13 cellular contexts compared by ENCODE assay signal in genomic region chr22:42742940-42743339, GRCh38. TPM values are rescaled to one million over a fixed set of nuclear protein-coding genes. Genes with fewer than 3 reads are reported as not detected.
DNase-seq lines count a peak whose midpoint lies in the region; ATAC-seq and TF ChIP-seq lines count a peak whose summit lies in the region.
"Had no signal": no experiment of that assay in that cellular context is flagged by ENCODE, and none has a peak within 500 bp of the region (broad histone marks: within the 10 kb centered on the region; RNA-seq: fewer than 3 reads in every experiment).

No MANE protein-coding gene starts in this region.

- H2AFZ ChIP-seq in MM.1S (ENCODE audit: low read length): no peak overlapping the region

- no peaks in the 10 kb centered on the region for H3K9me3 Mint-ChIP-seq in progenitor cell of endocrine pancreas (ENCODE audit: low read depth)
- H3K9me3 Mint-ChIP-seq: neural crest cell; T-helper 2 cell treated with Interferon-gamma antibody and Interleukin-4, amounts not matched to agents 5 μg/mL and 100 μg/mL, for 36 hours had no signal

- H3K4me1 ChIP-seq in adrenal gland (replicated peaks in 1 of 2): no peaks in the 10 kb centered on the region
- H3K4me1 ChIP-seq in right cardiac atrium (ENCODE audit: control insufficient read depth, insufficient read depth, low read length): peaks cover 2% of the 10 kb centered on the region
- H3K4me1 ChIP-seq in rectal smooth muscle tissue (ENCODE audit: control insufficient read depth, insufficient read depth, low read length): peaks cover 2% of the 10 kb centered on the region
- H3K4me1 ChIP-seq in MM.1S (ENCODE audit: low read length): no peaks in the 10 kb centered on the region

- no peaks in the 10 kb centered on the region for H4K20me1 ChIP-seq in MM.1S (ENCODE audit: insufficient read depth, low read length)

- H3K36me3 ChIP-seq in adrenal gland (replicated peaks in 1 of 2) (no peaks in the 10 kb centered on the region), rectal smooth muscle tissue (ENCODE audit: control insufficient read depth, insufficient read depth, low read length) (no peaks in the 10 kb centered on the region), MM.1S (replicated peaks; ENCODE audit: insufficient read depth, low read length) (no peaks in the 10 kb centered on the region)

- H3F3A ChIP-seq in MM.1S (ENCODE audit: insufficient read depth, low read length): no peaks in the 10 kb centered on the region

- no peak overlapping the region for H3K4me2 ChIP-seq in MM.1S (ENCODE audit: low read depth, low read length)

- TF ChIP-seq POLR2A in adrenal gland (IDR thresholded peaks at IDR 0.05): no peak

- H3K9me3 ChIP-seq in adrenal gland (replicated peaks in 1 of 3): no peaks in the 10 kb centered on the region
- H3K9me3 ChIP-seq in right cardiac atrium (ENCODE audit: control insufficient read depth, low read length): no peaks in the 10 kb centered on the region
- no peaks in the 10 kb centered on the region for H3K9me3 ChIP-seq in MM.1S (replicated peaks; ENCODE audit: insufficient read depth, low read length)

- no peak for TF ChIP-seq CTCF in adrenal gland (IDR thresholded peaks at IDR 0.05)
- no peak for TF ChIP-seq CTCF in MM.1S (IDR thresholded peaks at IDR 0.05; ENCODE audit: low read length)
- TF ChIP-seq CTCF in progenitor cell of endocrine pancreas (IDR thresholded peaks at IDR 0.05; ENCODE audit: unreplicated experiment): no peak

- intact Hi-C loops in adrenal gland (cut with DNase I) (no loop called here), right cardiac atrium (cut with DNase I) (no loop called here)

- no peak overlapping the region for H3K4me3 Mint-ChIP-seq in progenitor cell of endocrine pancreas (ENCODE audit: low read depth)
- H3K4me3 Mint-ChIP-seq: neural crest cell; T-helper 2 cell treated with Interferon-gamma antibody and Interleukin-4, amounts not matched to agents 5 μg/mL and 100 μg/mL, for 36 hours had no signal

- H3K4me1 Mint-ChIP-seq in progenitor cell of endocrine pancreas (ENCODE audit: low read depth): peaks cover 2% of the 10 kb centered on the region

- no peaks in the 10 kb centered on the region for H3K36me3 Mint-ChIP-seq in progenitor cell of endocrine pancreas (ENCODE audit: insufficient read depth)

- H3K27ac ChIP-seq in adrenal gland: peak overlapping the region in 3 of 5 donors; percentile 16 to 79 (median 43)
- peak overlapping the region; percentile 74 for H3K27ac ChIP-seq in right cardiac atrium (ENCODE audit: low read length)
- peak overlapping the region; percentile 69 for H3K27ac ChIP-seq in rectal smooth muscle tissue (ENCODE audit: low read depth, low read length)
- no peak overlapping the region for H3K27ac ChIP-seq in MM.1S (ENCODE audit: low read length)

- H3K9me2 ChIP-seq in MM.1S (replicated peaks; ENCODE audit: insufficient read depth, low read length): no peaks in the 10 kb centered on the region

- peak; percentile 86 for DNase-seq in AG20443 (ENCODE audit: low spot score)
- no peak for DNase-seq in adrenal gland
- peak; percentile 55 to 79 (median 72) for DNase-seq in right cardiac atrium
- no peak for DNase-seq in MM.1S
- no peak for DNase-seq in progenitor cell of endocrine pancreas (ENCODE audit: low spot score, unreplicated experiment)
- DNase-seq: activated CD8-positive, alpha-beta memory T cell treated with anti-CD3 and anti-CD28 coated beads for 24 hours; NCI-H1694; stimulated activated naive CD4-positive, alpha-beta T cell had no signal

- peaks cover 10% of the 10 kb centered on the region for H3K27me3 Mint-ChIP-seq in progenitor cell of endocrine pancreas

- H3K4me3 ChIP-seq in adrenal gland (no peak overlapping the region), right cardiac atrium (ENCODE audit: low read length) (no peak overlapping the region), rectal smooth muscle tissue (ENCODE audit: low read length) (no peak overlapping the region), MM.1S (ENCODE audit: low read length) (no peak overlapping the region)

- no peak overlapping the region for H3K9ac ChIP-seq in rectal smooth muscle tissue (ENCODE audit: low read length)
- H3K9ac ChIP-seq in MM.1S (ENCODE audit: low read length): no peak overlapping the region

- H3K27me3 ChIP-seq in adrenal gland (no peaks in the 10 kb centered on the region), right cardiac atrium (ENCODE audit: control insufficient read depth, insufficient read depth) (no peaks in the 10 kb centered on the region), rectal smooth muscle tissue (ENCODE audit: control insufficient read depth, insufficient read depth, low read length) (no peaks in the 10 kb centered on the region), MM.1S (replicated peaks; ENCODE audit: insufficient read depth, low read length) (no peaks in the 10 kb centered on the region)

- 67 to 93% (median 76%) methylated on average over 1 to 8 of the region's 8 CpGs for WGBS in adrenal gland, 4 donors
- 48% methylated on average over 8 of the region's 8 CpGs for WGBS in right cardiac atrium

- H3K27ac Mint-ChIP-seq in progenitor cell of endocrine pancreas: no peak overlapping the region
- H3K27ac Mint-ChIP-seq: T-helper 2 cell treated with Interferon-gamma antibody and Interleukin-4, amounts not matched to agents 5 μg/mL and 100 μg/mL, for 36 hours had no signal

- ATAC-seq in right cardiac atrium (peak; percentile 60 to 68), GM19455 (IDR thresholded peaks at IDR 0.05; ENCODE audit: unreplicated experiment) (no peak), GM21390 (IDR thresholded peaks at IDR 0.05; ENCODE audit: unreplicated experiment) (no peak)

- H3K79me2 ChIP-seq in MM.1S (ENCODE audit: low read length): no peaks in the 10 kb centered on the region

RNA-seq across cellular contexts. Expression of gene A4GALT, which starts 22.3 kb away (rescaled TPM):
- total RNA-seq in adrenal gland: 10 to 100 TPM in 7 of 8 donors, 1 to 10 TPM in 1; 2.7 to 29.8 (median 18.2) TPM
- polyA plus RNA-seq in adrenal gland: 10 to 100 TPM in 2 of 3 donors, 1 to 10 TPM in 1; 4.2 to 21.5 (median 17.8) TPM
- total RNA-seq in right cardiac atrium: 100 to 1,000 TPM in 1 of 4 donors, 10 to 100 TPM in 3; 74.3 to 103 (median 86.8) TPM
- 66.3 TPM for polyA plus RNA-seq in right cardiac atrium
- total RNA-seq in progenitor cell of endocrine pancreas: 0.47 and 1.1 TPM in 2 replicates

Comparison
In these comparisons a context has a peak if more than half of its experiments do, and no peak if none do; other contexts are left out.
1. DNase-seq: peak in AG20443 (single experiment) and right cardiac atrium (3 of 3); none in adrenal gland (0 of 7), MM.1S (single experiment) and progenitor cell of endocrine pancreas (single experiment).
2. ATAC-seq: peak in right cardiac atrium (2 of 2); none in GM19455 (single experiment) and GM21390 (single experiment).